18 cellular contexts compared by ENCODE assay signal in the genomic region with DNA sequence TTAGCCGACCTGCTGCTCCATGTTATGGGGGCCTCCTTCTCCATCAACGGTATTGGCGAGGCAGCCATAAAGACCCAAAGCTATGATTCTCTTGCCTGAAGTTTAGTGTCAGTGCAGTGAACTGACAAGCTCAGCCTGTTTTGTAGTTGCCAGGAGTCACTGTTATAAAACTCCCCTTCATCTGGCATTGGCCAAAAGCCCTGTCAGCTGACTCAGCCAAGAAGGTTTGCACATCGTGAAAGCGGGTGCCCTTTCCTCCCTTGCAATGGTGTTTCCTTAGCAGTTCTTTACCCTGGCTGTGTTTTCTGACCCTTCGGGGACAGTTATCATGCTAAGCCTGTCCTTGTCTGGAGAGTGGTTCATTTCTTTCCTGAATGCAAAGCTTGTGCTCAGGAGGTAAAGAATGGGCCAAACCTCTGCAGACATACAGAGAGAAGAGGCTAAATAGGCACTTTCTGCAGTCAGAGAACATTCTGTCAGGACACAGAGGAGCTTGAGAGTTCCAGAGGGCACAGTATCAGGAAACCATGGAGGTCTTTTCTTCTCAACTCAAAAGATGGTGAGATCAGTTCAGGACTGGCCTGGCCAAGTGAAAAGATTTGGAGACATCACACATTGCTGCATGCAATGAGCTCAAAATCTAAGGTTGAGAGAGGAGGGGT.
A peak's percentile ranks its signal among the peaks of the same experiment; 100 is the strongest.
DNase-seq lines count a peak whose midpoint lies in the region; ATAC-seq and TF ChIP-seq lines count a peak whose summit lies in the region.
"Had no signal": no experiment of that assay in that cellular context is flagged by ENCODE, and none has a peak within 500 bp of the region (broad histone marks: within the 10 kb centered on the region; RNA-seq: fewer than 3 reads in every experiment).

No MANE protein-coding gene starts in this region.

- CTCF ChIA-PET in CD8-positive, alpha-beta T cell (lab: Charles Lee) = no interaction called here

- no peak overlapping the region for H3K4me3 ChIP-seq in mesendoderm (ENCODE audit: low read length)
- no peak overlapping the region for H3K4me3 ChIP-seq in CD8-positive, alpha-beta T cell (ENCODE audit: low read depth, low read length)
- H3K4me3 ChIP-seq: HAP-1, SJSA1 had no signal

- ATAC-seq in CD8-positive, alpha-beta T cell = no peak

- DNase-seq in Ammon's horn (ENCODE audit: low spot score) = peak; percentile 24
- peak; percentile 41 for DNase-seq in M059J (ENCODE audit: low read depth)
- peak; percentile 32 for DNase-seq in midbrain (lab: John Stamatoyannopoulos, UW)
- DNase-seq in mesendoderm = no peak
- no peak for DNase-seq in stimulated activated naive CD4-positive, alpha-beta T cell (lab: John Stamatoyannopoulos, UW)
- no peak for DNase-seq in T-helper 9 cell
- no peak for DNase-seq in CD8-positive, alpha-beta T cell
- DNase-seq: NCI-H1092 treated with DMSO at 0.1 percent for 48 hours, NCI-H146, NCI-H2029 treated with DMSO at 0.1 percent for 48 hours, NCI-H2171 treated with DMSO at 0.1 percent for 48 hours, NCI-H510A, NCI-H748 treated with DMSO at 0.1 percent for 48 hours had no signal

- no peak overlapping the region for H2AK5ac ChIP-seq in mesendoderm (ENCODE audit: low read length)

- H2BK5ac ChIP-seq in mesendoderm (ENCODE audit: low read length) = no peak overlapping the region

- H3K23ac ChIP-seq in mesendoderm (ENCODE audit: low read length) = no peak overlapping the region

- H3K4me1 Mint-ChIP-seq in brain = peaks cover 18% of the 10 kb centered on the region
- H3K4me1 Mint-ChIP-seq in CD8-positive, alpha-beta T cell (ENCODE audit: low read depth) = no peaks in the 10 kb centered on the region

- H3K79me2 ChIP-seq in mesendoderm (ENCODE audit: control insufficient read depth, insufficient read depth, low read length) = no peaks in the 10 kb centered on the region

- no peak overlapping the region for H3K4me3 Mint-ChIP-seq in brain
- H3K4me3 Mint-ChIP-seq in CD8-positive, alpha-beta T cell = no peak overlapping the region

- no peak for TF ChIP-seq CTCF in brain (conservative IDR thresholded peaks at IDR 0.05)
- TF ChIP-seq CTCF in CD8-positive, alpha-beta T cell (IDR thresholded peaks at IDR 0.05) = no peak

- H2BK120ac ChIP-seq in mesendoderm (ENCODE audit: low read depth, low read length) = no peak overlapping the region

- POLR2A ChIA-PET in CD8-positive, alpha-beta T cell (lab: Charles Lee) = no interaction called here

- H3K4me1 ChIP-seq in mesendoderm (ENCODE audit: control insufficient read depth, low read depth, low read length) = no peaks in the 10 kb centered on the region
- H3K4me1 ChIP-seq in CD8-positive, alpha-beta T cell (ENCODE audit: insufficient read depth, low read length) = no peaks in the 10 kb centered on the region
- H3K4me1 ChIP-seq: HAP-1, SJSA1 had no signal

- H3K27me3 ChIP-seq in mesendoderm (ENCODE audit: insufficient read depth, low read length, poor library complexity) = no peaks in the 10 kb centered on the region
- H3K27me3 ChIP-seq in CD8-positive, alpha-beta T cell (ENCODE audit: insufficient read depth, low read length) = no peaks in the 10 kb centered on the region
- H3K27me3 ChIP-seq: SJSA1 had no signal

- H4K5ac ChIP-seq in mesendoderm (ENCODE audit: low read length) = no peak overlapping the region

- H3K56ac ChIP-seq in mesendoderm (ENCODE audit: low read length) = no peak overlapping the region

- peak overlapping the region in 3 of 5 experiments; percentile 5 to 20 (median 18) for H3K27ac Mint-ChIP-seq in brain
- H3K27ac Mint-ChIP-seq in CD8-positive, alpha-beta T cell = no peak overlapping the region

- H4K8ac ChIP-seq in mesendoderm (ENCODE audit: low read depth, low read length) = no peak overlapping the region

- WGBS in mesendoderm (ENCODE audit: extremely low coverage, insufficient coverage, low lambda C conversion rate) = no CpG with 5 or more reads among the region's 6 CpGs

- no peaks in the 10 kb centered on the region for H3K9me3 ChIP-seq in CD8-positive, alpha-beta T cell (ENCODE audit: low read length)
- H3K9me3 ChIP-seq: HAP-1, SJSA1 had no signal

- H3K9ac ChIP-seq in mesendoderm (ENCODE audit: low read length) = no peak overlapping the region

- H3K27ac ChIP-seq in mesendoderm (ENCODE audit: low read depth, low read length) = no peak overlapping the region
- no peak overlapping the region for H3K27ac ChIP-seq in CD8-positive, alpha-beta T cell (ENCODE audit: low read depth, low read length)
- H3K27ac ChIP-seq: HL-60, RWPE1, SJSA1 had no signal

- H3K79me1 ChIP-seq in mesendoderm (ENCODE audit: low read length) = no peaks in the 10 kb centered on the region

- H3K27me3 Mint-ChIP-seq in brain = peaks cover 2% of the 10 kb centered on the region
- H3K27me3 Mint-ChIP-seq in CD8-positive, alpha-beta T cell (ENCODE audit: low read depth) = no peaks in the 10 kb centered on the region

- H3K9me3 Mint-ChIP-seq in brain = peaks cover 0 to 3% (median 0%) of the 10 kb centered on the region in 5 experiments
- no peaks in the 10 kb centered on the region for H3K9me3 Mint-ChIP-seq in CD8-positive, alpha-beta T cell

- H2BK15ac ChIP-seq in mesendoderm (replicated peaks; ENCODE audit: low read depth) = no peak overlapping the region

- peaks cover 5% of the 10 kb centered on the region for H3K36me3 Mint-ChIP-seq in brain
- H3K36me3 Mint-ChIP-seq in CD8-positive, alpha-beta T cell = no peaks in the 10 kb centered on the region

- no peak overlapping the region for H3K4ac ChIP-seq in mesendoderm (ENCODE audit: low read depth, low read length)

- intact Hi-C loops in CD8-positive, alpha-beta T cell (cut with DNase I, micrococcal nuclease) = no loop called here

- no peak overlapping the region for H3K18ac ChIP-seq in mesendoderm (ENCODE audit: low read length)

- no peaks in the 10 kb centered on the region for H3K36me3 ChIP-seq in mesendoderm (ENCODE audit: control insufficient read depth, insufficient read depth, low read length)
- no peaks in the 10 kb centered on the region for H3K36me3 ChIP-seq in CD8-positive, alpha-beta T cell (ENCODE audit: insufficient read depth, low read length)
- H3K36me3 ChIP-seq: HAP-1, SJSA1 had no signal

- H3K4me2 ChIP-seq in mesendoderm (ENCODE audit: low read length) = no peak overlapping the region

Comparison
In these comparisons a context has a peak if more than half of its experiments do, and no peak if none do; other contexts are left out.
1. DNase-seq: peak in Ammon's horn (single experiment), M059J (single experiment) and midbrain (single experiment); none in mesendoderm (single experiment), stimulated activated naive CD4-positive, alpha-beta T cell (0 of 6), T-helper 9 cell (single experiment) and CD8-positive, alpha-beta T cell (0 of 7).